ENCODE assay signal across 25 cellular contexts in genomic region chr6:138235205-138235604, GRCh38. TPM values are rescaled to one million over a fixed set of nuclear protein-coding genes. Genes with fewer than 3 reads are reported as not detected.
"Had no signal": no experiment of that assay in that cellular context is flagged by ENCODE, and none has a peak within 500 bp of the region (broad histone marks: within the 10 kb centered on the region; RNA-seq: fewer than 3 reads in every experiment).

No MANE protein-coding gene starts in this region.

- H3K36me3 ChIP-seq: heart left ventricle, right atrium auricular region, suprapubic skin, thyroid gland had no signal

- DNase-seq: cortex of kidney; dorsolateral prefrontal cortex; effector CD8-positive, alpha-beta T cell; heart left ventricle; hippocampal formation; kidney glomerular epithelial cell; mammary epithelial cell; natural killer cell; posterior cingulate gyrus; small intestine; stimulated activated CD4-positive, alpha-beta T cell treated with anti-CD3 and anti-CD28 coated beads, Interleukin-12 subunit alpha, Interleukin-12 subunit beta, amount 100 ng/mL, for 4 hours; stimulated activated naive CD4-positive, alpha-beta T cell; thyroid gland had no signal

- H3K4me3 ChIP-seq: dorsolateral prefrontal cortex, heart left ventricle, right atrium auricular region, suprapubic skin, thyroid gland had no signal

- H3K27me3 ChIP-seq: dorsolateral prefrontal cortex, heart left ventricle, right atrium auricular region, suprapubic skin, thyroid gland had no signal

- H3K4me1 ChIP-seq: heart left ventricle, right atrium auricular region, suprapubic skin, thyroid gland had no signal

- H3K9me3 ChIP-seq: heart left ventricle, right atrium auricular region, suprapubic skin, thyroid gland had no signal

- H3K27ac ChIP-seq: heart left ventricle, right atrium auricular region, suprapubic skin, thyroid gland had no signal

RNA-seq across cellular contexts. Expression of gene PBOV1, which starts 16.9 kb away (rescaled TPM):
- total RNA-seq: dorsolateral prefrontal cortex, esophagus mucosa, fibroblast of lung, frontal cortex, glomerular endothelial cell, heart left ventricle, lower leg skin, mammary epithelial cell, mesothelial cell of epicardium, mucosa of gallbladder, myocyte, natural killer cell, neural crest cell, osteocyte, right atrium auricular region, suprapubic skin, thyroid gland had no signal
- polyA plus RNA-seq: fibroblast of lung, heart left ventricle, mammary epithelial cell, small intestine had no signal
